9 cellular contexts compared by ENCODE assay signal in genomic region chr11:65502274-65502851, GRCh38. TPM values are rescaled to one million over a fixed set of nuclear protein-coding genes. Genes with fewer than 3 reads are reported as not detected.
DNase-seq lines count a peak whose midpoint lies in the region; ATAC-seq and TF ChIP-seq lines count a peak whose summit lies in the region.
"Had no signal": no experiment of that assay in that cellular context is flagged by ENCODE, and none has a peak within 500 bp of the region (broad histone marks: within the 10 kb centered on the region; RNA-seq: fewer than 3 reads in every experiment).

No MANE protein-coding gene starts in this region.

- H3K4me3 ChIP-seq in adipocyte (ENCODE audit: low read length): peak overlapping the region; percentile 90
- peak overlapping the region; percentile 44 to 82 (median 76) for H3K4me3 ChIP-seq in thyroid gland (replicated peaks in 1 of 3)

- H3K9ac ChIP-seq in adipocyte (ENCODE audit: low read length): peak overlapping the region; percentile 98

- H3K4me1 Mint-ChIP-seq in activated T-cell treated with anti-CD3 and anti-CD28 coated beads, Interleukin-2, amount 50 U/mL, for 72 hours (ENCODE audit: low read depth): peaks cover 36% of the 10 kb centered on the region

- H3K36me3 ChIP-seq in adipocyte (ENCODE audit: control insufficient read depth, insufficient read depth, low read length, severe bottlenecking) (peaks cover 67% of the 10 kb centered on the region), thyroid gland (peaks cover 62 to 65% of the 10 kb centered on the region in 2 donors)

- H3K9me3 ChIP-seq in adipocyte (ENCODE audit: control insufficient read depth, low read length) (peaks cover 11% of the 10 kb centered on the region), thyroid gland (no peaks in the 10 kb centered on the region)

- H3K4me1 ChIP-seq in adipocyte (ENCODE audit: control insufficient read depth, insufficient read depth, low read length) (no peaks in the 10 kb centered on the region), thyroid gland (peaks cover 14 to 17% of the 10 kb centered on the region in 2 donors)

- no peaks in the 10 kb centered on the region for H3K9me3 Mint-ChIP-seq in activated T-cell treated with anti-CD3 and anti-CD28 coated beads, Interleukin-2, amount 50 U/mL, for 72 hours
- H3K9me3 Mint-ChIP-seq: stimulated activated naive B cell treated with anti-CD40 and anti-IgM and Interleukin-4, amounts not matched to agents 10 μg/mL and 1 μg/mL and 100 μg/mL, for 72 hours had no signal

- DNase-seq in NCI-H2107 treated with DMSO at 0.1 percent for 48 hours (lab: John Stamatoyannopoulos, UW; ENCODE audit: unreplicated experiment) (peak; percentile 70), NCI-H2107 (lab: John Stamatoyannopoulos, UW) (no peak), adipocyte (ENCODE audit: low read depth) (peak; percentile 60), iris pigment epithelial cell (ENCODE audit: low read depth) (peak; percentile 53), thyroid gland (no peak), HPDE6-E6E7 (ENCODE audit: extremely low spot score) (no peak)
- DNase-seq in activated T-cell treated with anti-CD3 and anti-CD28 coated beads, Interleukin-2, amount 50 U/mL, for 72 hours: no peak
- DNase-seq: stimulated activated naive B cell treated with anti-CD40 and anti-IgM and Interleukin-4, amounts not matched to agents 10 μg/mL and 1 μg/mL and 100 μg/mL, for 72 hours had no signal

- H3K27me3 ChIP-seq in adipocyte (replicated peaks; ENCODE audit: control insufficient read depth, insufficient read depth, low read length) (no peaks in the 10 kb centered on the region), thyroid gland (no peaks in the 10 kb centered on the region)

- intact Hi-C loops in thyroid gland (cut with DNase I): no loop called here

- no peak overlapping the region for H3K4me3 Mint-ChIP-seq in activated T-cell treated with anti-CD3 and anti-CD28 coated beads, Interleukin-2, amount 50 U/mL, for 72 hours
- H3K4me3 Mint-ChIP-seq: stimulated activated naive B cell treated with anti-CD40 and anti-IgM and Interleukin-4, amounts not matched to agents 10 μg/mL and 1 μg/mL and 100 μg/mL, for 72 hours had no signal

- H3K27me3 Mint-ChIP-seq in activated T-cell treated with anti-CD3 and anti-CD28 coated beads, Interleukin-2, amount 50 U/mL, for 72 hours (ENCODE audit: low read depth): no peaks in the 10 kb centered on the region
- H3K27me3 Mint-ChIP-seq: stimulated activated naive B cell treated with anti-CD40 and anti-IgM and Interleukin-4, amounts not matched to agents 10 μg/mL and 1 μg/mL and 100 μg/mL, for 72 hours had no signal

- ATAC-seq in activated T-cell treated with anti-CD3 and anti-CD28 coated beads, Interleukin-2, amount 50 U/mL, for 72 hours (replicated peaks in 1 of 2): no peak
- ATAC-seq in GM21528 (IDR thresholded peaks at IDR 0.05; ENCODE audit: low FRiP score, unreplicated experiment): no peak
- ATAC-seq: stimulated activated naive B cell treated with anti-CD40 and anti-IgM and Interleukin-4, amounts not matched to agents 10 μg/mL and 1 μg/mL and 100 μg/mL, for 72 hours had no signal

- no peak overlapping the region for H3K27ac Mint-ChIP-seq in activated T-cell treated with anti-CD3 and anti-CD28 coated beads, Interleukin-2, amount 50 U/mL, for 72 hours
- H3K27ac Mint-ChIP-seq: stimulated activated naive B cell treated with anti-CD40 and anti-IgM and Interleukin-4, amounts not matched to agents 10 μg/mL and 1 μg/mL and 100 μg/mL, for 72 hours had no signal

- no peak for TF ChIP-seq CTCF in thyroid gland (IDR thresholded peaks at IDR 0.05)

- H3K27ac ChIP-seq in thyroid gland: peak overlapping the region; percentile 99 to 100 (median 100)

- peaks cover 31 to 38% of the 10 kb centered on the region in 2 donors for H3K36me3 Mint-ChIP-seq in activated T-cell treated with anti-CD3 and anti-CD28 coated beads, Interleukin-2, amount 50 U/mL, for 72 hours (ENCODE audit: insufficient read depth in 2 of 2)

- TF ChIP-seq POLR2A in thyroid gland (IDR thresholded peaks at IDR 0.05): no peak

RNA-seq across cellular contexts. Expression of gene MALAT1, which starts 3.5 kb away (rescaled TPM):
- total RNA-seq in thyroid gland: over 10,000 TPM; 20,994 to 36,233 (median 26,043) TPM
- total RNA-seq in activated T-cell treated with anti-CD3 and anti-CD28 coated beads, Interleukin-2, amount 50 U/mL, for 72 hours: over 10,000 TPM in 1 of 2 donors, 1,000 to 10,000 TPM in 1; 8,391 to 13,279 TPM

RNA-seq across cellular contexts. Expression of gene SCYL1, which starts 22.5 kb away (rescaled TPM):
- 100 to 1,000 TPM in 3 of 4 donors, 10 to 100 TPM in 1; 99.8 to 122 (median 116) TPM for total RNA-seq in thyroid gland
- total RNA-seq in activated T-cell treated with anti-CD3 and anti-CD28 coated beads, Interleukin-2, amount 50 U/mL, for 72 hours: 10 to 100 TPM; 77.9 to 83.4 TPM

RNA-seq across cellular contexts. Expression of gene LTBP3, which starts 55.8 kb away (rescaled TPM):
- 100 to 1,000 TPM; 195 to 277 (median 222) TPM for total RNA-seq in thyroid gland
- total RNA-seq in activated T-cell treated with anti-CD3 and anti-CD28 coated beads, Interleukin-2, amount 50 U/mL, for 72 hours: 100 to 1,000 TPM; 106 TPM

Comparison
In these comparisons a context has a peak if more than half of its experiments do, and no peak if none do; other contexts are left out.
1. DNase-seq: peak in NCI-H2107 treated with DMSO at 0.1 percent for 48 hours (single experiment), adipocyte (single experiment) and iris pigment epithelial cell (single experiment); none in NCI-H2107 (single experiment), thyroid gland (0 of 2), activated T-cell treated with anti-CD3 and anti-CD28 coated beads, Interleukin-2, amount 50 U/mL, for 72 hours (0 of 2) and HPDE6-E6E7 (single experiment).